ENCODE assay signal across 12 cellular contexts in the genomic region with DNA sequence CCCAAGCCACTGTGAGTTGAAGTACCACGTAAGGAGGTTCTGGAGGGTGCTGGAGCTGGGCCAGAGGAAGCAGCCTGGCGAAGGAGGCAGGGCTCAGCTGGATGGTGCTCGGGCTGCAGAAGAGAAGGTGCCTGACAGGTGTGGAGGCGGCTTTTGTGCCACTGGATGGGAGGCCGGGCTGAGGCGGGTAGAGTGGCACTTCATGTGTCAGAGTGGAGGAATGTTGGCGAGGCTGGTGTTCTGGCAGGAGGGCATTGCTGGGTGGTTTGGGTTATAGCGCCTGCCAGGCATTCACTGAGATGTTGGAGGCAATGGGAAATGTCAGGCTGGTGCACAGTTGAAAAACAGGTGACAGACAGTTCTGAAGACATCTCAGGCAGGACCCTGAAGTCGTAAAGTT. TPM values are rescaled to one million over a fixed set of nuclear protein-coding genes. Genes with fewer than 3 reads are reported as not detected.
DNase-seq lines count a peak whose midpoint lies in the region; ATAC-seq and TF ChIP-seq lines count a peak whose summit lies in the region.
"Had no signal": no experiment of that assay in that cellular context is flagged by ENCODE, and none has a peak within 500 bp of the region (broad histone marks: within the 10 kb centered on the region; RNA-seq: fewer than 3 reads in every experiment).

No MANE protein-coding gene starts in this region.

- intact Hi-C loops in aorta (cut with DNase I): no loop called here

- no peak overlapping the region for H3K4me3 Mint-ChIP-seq in activated naive CD8-positive, alpha-beta T cell
- H3K4me3 Mint-ChIP-seq in activated naive CD8-positive, alpha-beta T cell treated with anti-CD3 and anti-CD28 coated beads, Interleukin-2, amount 50 U/mL, for 24 hours: no peak overlapping the region
- no peak overlapping the region for H3K4me3 Mint-ChIP-seq in activated naive CD8-positive, alpha-beta T cell treated with anti-CD3 and anti-CD28 coated beads, Interleukin-2, amount 10 ng/mL, durations not matched to agents 7 days and 5 days

- H3K36me3 ChIP-seq in lung (ENCODE audit: control insufficient read depth in 2 of 2, insufficient read depth in 2 of 2, low read length in 2 of 2) (peaks cover 3 to 25% of the 10 kb centered on the region in 2 donors), aorta (ENCODE audit: control insufficient read depth in 1 of 2, insufficient read depth in 2 of 2, low read length in 1 of 2) (peaks cover 5 to 9% of the 10 kb centered on the region in 2 donors)

- H3K9me3 ChIP-seq in lung (ENCODE audit: control insufficient read depth in 2 of 2, insufficient read depth in 1 of 2, low read length in 1 of 2) (no peaks in the 10 kb centered on the region), aorta (ENCODE audit: control insufficient read depth, low read length) (no peaks in the 10 kb centered on the region)

- H3K9me3 Mint-ChIP-seq in activated naive CD8-positive, alpha-beta T cell (ENCODE audit: low read depth): no peaks in the 10 kb centered on the region
- H3K9me3 Mint-ChIP-seq in activated naive CD8-positive, alpha-beta T cell treated with anti-CD3 and anti-CD28 coated beads, Interleukin-2, amount 50 U/mL, for 24 hours: no peaks in the 10 kb centered on the region
- no peaks in the 10 kb centered on the region for H3K9me3 Mint-ChIP-seq in activated naive CD8-positive, alpha-beta T cell treated with anti-CD3 and anti-CD28 coated beads, Interleukin-2, amount 10 ng/mL, durations not matched to agents 7 days and 5 days

- peaks cover 60% of the 10 kb centered on the region for H3K4me1 Mint-ChIP-seq in activated naive CD8-positive, alpha-beta T cell (ENCODE audit: low read depth)
- peaks cover 45% of the 10 kb centered on the region for H3K4me1 Mint-ChIP-seq in activated naive CD8-positive, alpha-beta T cell treated with anti-CD3 and anti-CD28 coated beads, Interleukin-2, amount 50 U/mL, for 24 hours
- peaks cover 39% of the 10 kb centered on the region for H3K4me1 Mint-ChIP-seq in activated naive CD8-positive, alpha-beta T cell treated with anti-CD3 and anti-CD28 coated beads, Interleukin-2, amount 10 ng/mL, durations not matched to agents 7 days and 5 days

- H3K4me3 ChIP-seq in lung: no peak overlapping the region
- H3K4me3 ChIP-seq in aorta (ENCODE audit: low read length in 2 of 2): no peak overlapping the region

- peak overlapping the region; percentile 34 for H3K27ac Mint-ChIP-seq in activated naive CD8-positive, alpha-beta T cell
- H3K27ac Mint-ChIP-seq in activated naive CD8-positive, alpha-beta T cell treated with anti-CD3 and anti-CD28 coated beads, Interleukin-2, amount 50 U/mL, for 24 hours: no peak overlapping the region
- peak overlapping the region; percentile 43 for H3K27ac Mint-ChIP-seq in activated naive CD8-positive, alpha-beta T cell treated with anti-CD3 and anti-CD28 coated beads, Interleukin-2, amount 10 ng/mL, durations not matched to agents 7 days and 5 days

- H3K4me1 ChIP-seq in lung (ENCODE audit: control insufficient read depth in 2 of 2, insufficient read depth in 2 of 2, low read length in 2 of 2) (peaks cover 13 to 17% of the 10 kb centered on the region in 2 donors), aorta (ENCODE audit: control insufficient read depth in 1 of 2, insufficient read depth in 2 of 2, low read length in 2 of 2) (peaks cover 0 to 6% of the 10 kb centered on the region in 2 donors)

- DNase-seq in activated naive CD8-positive, alpha-beta T cell treated with anti-CD3 and anti-CD28 coated beads, Interleukin-2, amount 50 U/mL, for 24 hours: no peak
- no peak for DNase-seq in activated naive CD8-positive, alpha-beta T cell treated with anti-CD3 and anti-CD28 coated beads, Interleukin-2, amount 10 ng/mL, durations not matched to agents 7 days and 5 days
- DNase-seq in lung (ENCODE audit: low spot score) (peak; percentile 70), aorta (peak; percentile 66 to 84), inferior parietal cortex (ENCODE audit: extremely low spot score) (no peak), NCI-H1105 (lab: John Stamatoyannopoulos, UW) (no peak)
- no peak for DNase-seq in central memory CD4-positive, alpha-beta T cell
- DNase-seq: DMS53, glutamatergic neuron, NCI-H2081 had no signal

- ATAC-seq in activated naive CD8-positive, alpha-beta T cell treated with anti-CD3 and anti-CD28 coated beads, Interleukin-2, amount 50 U/mL, for 24 hours: no peak
- ATAC-seq in activated naive CD8-positive, alpha-beta T cell treated with anti-CD3 and anti-CD28 coated beads, Interleukin-2, amount 10 ng/mL, durations not matched to agents 7 days and 5 days (ENCODE audit: low read depth): no peak
- ATAC-seq in lung (ENCODE audit: insufficient read depth, low FRiP score) (no peak), aorta (ENCODE audit: low FRiP score) (peak; percentile 62)

- H3K27ac ChIP-seq in lung (ENCODE audit: low read depth in 1 of 2, low read length in 1 of 2): no peak overlapping the region
- peak overlapping the region in 1 of 2 donors; percentile 53 for H3K27ac ChIP-seq in aorta (ENCODE audit: low read depth in 1 of 2, low read length in 2 of 2)
- H3K27ac ChIP-seq: KMS-11 had no signal

- 55 to 56% methylated on average over 9 of the region's 9 CpGs for WGBS in lung, 2 donors
- 1 to 8% methylated on average over 9 of the region's 9 CpGs for WGBS in aorta, 2 donors

- peaks cover 20% of the 10 kb centered on the region for H3K36me3 Mint-ChIP-seq in activated naive CD8-positive, alpha-beta T cell
- H3K36me3 Mint-ChIP-seq in activated naive CD8-positive, alpha-beta T cell treated with anti-CD3 and anti-CD28 coated beads, Interleukin-2, amount 50 U/mL, for 24 hours (ENCODE audit: low read depth): peaks cover 46% of the 10 kb centered on the region
- peaks cover 41% of the 10 kb centered on the region for H3K36me3 Mint-ChIP-seq in activated naive CD8-positive, alpha-beta T cell treated with anti-CD3 and anti-CD28 coated beads, Interleukin-2, amount 10 ng/mL, durations not matched to agents 7 days and 5 days

- no peaks in the 10 kb centered on the region for H3K27me3 Mint-ChIP-seq in activated naive CD8-positive, alpha-beta T cell
- H3K27me3 Mint-ChIP-seq in activated naive CD8-positive, alpha-beta T cell treated with anti-CD3 and anti-CD28 coated beads, Interleukin-2, amount 50 U/mL, for 24 hours: no peaks in the 10 kb centered on the region
- no peaks in the 10 kb centered on the region for H3K27me3 Mint-ChIP-seq in activated naive CD8-positive, alpha-beta T cell treated with anti-CD3 and anti-CD28 coated beads, Interleukin-2, amount 10 ng/mL, durations not matched to agents 7 days and 5 days

- POLR2A ChIA-PET in activated naive CD8-positive, alpha-beta T cell treated with anti-CD3 and anti-CD28 coated beads, Interleukin-2, amount 10 ng/mL, durations not matched to agents 7 days and 5 days (lab: Charles Lee): no interaction called here

- no peak for TF ChIP-seq CTCF in lung (IDR thresholded peaks at IDR 0.05; ENCODE audit: control extremely low read depth, extremely low read depth)

- H3K27me3 ChIP-seq in lung (ENCODE audit: control insufficient read depth, insufficient read depth) (no peaks in the 10 kb centered on the region), aorta (ENCODE audit: control insufficient read depth in 1 of 2, insufficient read depth in 2 of 2, low read length in 1 of 2) (no peaks in the 10 kb centered on the region)

RNA-seq across cellular contexts. Expression of a gene that starts 24.2 kb away (rescaled TPM):
- total RNA-seq in activated naive CD8-positive, alpha-beta T cell treated with anti-CD3 and anti-CD28 coated beads, Interleukin-2, amount 10 ng/mL, durations not matched to agents 7 days and 5 days: 10 to 100 TPM; 49.3 to 51.5 TPM
- total RNA-seq in lung: 10 to 100 TPM; 37.2 to 41.6 TPM
- polyA plus RNA-seq in lung: 10 to 100 TPM; 46.3 to 63.0 TPM
- 10 to 100 TPM; 34.1 to 39.4 TPM for total RNA-seq in aorta
- polyA plus RNA-seq in aorta: 10 to 100 TPM; 42.6 to 54.5 TPM

RNA-seq across cellular contexts. Expression of a gene that starts 38.1 kb away (rescaled TPM):
- 10 to 100 TPM; 45.3 to 46.7 TPM for total RNA-seq in activated naive CD8-positive, alpha-beta T cell treated with anti-CD3 and anti-CD28 coated beads, Interleukin-2, amount 10 ng/mL, durations not matched to agents 7 days and 5 days
- total RNA-seq in lung (10 to 100 TPM; 11.0 to 26.2 TPM), aorta (10 to 100 TPM in 1 of 2 donors, 1 to 10 TPM in 1; 9.0 to 10.2 TPM)
- polyA plus RNA-seq in lung (10 to 100 TPM; 36.5 to 41.1 TPM), aorta (10 to 100 TPM; 11.8 to 12.0 TPM)

RNA-seq across cellular contexts. Expression of a gene that starts 40.4 kb away (rescaled TPM):
- total RNA-seq in activated naive CD8-positive, alpha-beta T cell treated with anti-CD3 and anti-CD28 coated beads, Interleukin-2, amount 10 ng/mL, durations not matched to agents 7 days and 5 days: 1 to 10 TPM; 1.0 to 1.1 TPM
- total RNA-seq in lung: under 1 TPM in 1 of 2 donors, not detected in 1; 0.40 TPM
- polyA plus RNA-seq in lung: under 1 TPM; 0.05 to 0.10 TPM
- total RNA-seq in aorta: under 1 TPM in 1 of 2 donors, not detected in 1; 0.32 TPM
- not detected for polyA plus RNA-seq in aorta

RNA-seq across cellular contexts. Expression of a gene that starts 40.9 kb away (rescaled TPM):
- under 1 TPM; 0.50 to 0.79 TPM for total RNA-seq in activated naive CD8-positive, alpha-beta T cell treated with anti-CD3 and anti-CD28 coated beads, Interleukin-2, amount 10 ng/mL, durations not matched to agents 7 days and 5 days
- total RNA-seq in lung: under 1 TPM; 0.71 to 0.74 TPM
- under 1 TPM; 0.37 to 0.73 TPM for polyA plus RNA-seq in lung
- total RNA-seq in aorta: 1 to 10 TPM; 1.0 to 1.8 TPM
- polyA plus RNA-seq in aorta: 1 to 10 TPM in 1 of 2 donors, not detected in 1; 2.5 TPM

RNA-seq across cellular contexts. Expression of a gene that starts 50.4 kb away (rescaled TPM):
- 10 to 100 TPM; 36.0 to 39.7 TPM for total RNA-seq in activated naive CD8-positive, alpha-beta T cell treated with anti-CD3 and anti-CD28 coated beads, Interleukin-2, amount 10 ng/mL, durations not matched to agents 7 days and 5 days
- 100 to 1,000 TPM in 1 of 2 donors, 1 to 10 TPM in 1; 7.3 to 116 TPM for total RNA-seq in lung
- 100 to 1,000 TPM in 1 of 2 donors, 10 to 100 TPM in 1; 40.0 to 200 TPM for polyA plus RNA-seq in lung
- total RNA-seq in aorta: 10 to 100 TPM; 24.8 to 38.7 TPM
- polyA plus RNA-seq in aorta: 10 to 100 TPM; 16.7 to 34.7 TPM

Comparison
In these comparisons a context has a peak if more than half of its experiments do, and no peak if none do; other contexts are left out.
1. DNase-seq: peak in lung (single experiment) and aorta (2 of 2); none in activated naive CD8-positive, alpha-beta T cell treated with anti-CD3 and anti-CD28 coated beads, Interleukin-2, amount 50 U/mL, for 24 hours (single experiment), activated naive CD8-positive, alpha-beta T cell treated with anti-CD3 and anti-CD28 coated beads, Interleukin-2, amount 10 ng/mL, durations not matched to agents 7 days and 5 days (single experiment), inferior parietal cortex (single experiment), NCI-H1105 (single experiment) and central memory CD4-positive, alpha-beta T cell (single experiment).